Comparison of ENCODE assay signal across 13 cellular contexts in the genomic region with DNA sequence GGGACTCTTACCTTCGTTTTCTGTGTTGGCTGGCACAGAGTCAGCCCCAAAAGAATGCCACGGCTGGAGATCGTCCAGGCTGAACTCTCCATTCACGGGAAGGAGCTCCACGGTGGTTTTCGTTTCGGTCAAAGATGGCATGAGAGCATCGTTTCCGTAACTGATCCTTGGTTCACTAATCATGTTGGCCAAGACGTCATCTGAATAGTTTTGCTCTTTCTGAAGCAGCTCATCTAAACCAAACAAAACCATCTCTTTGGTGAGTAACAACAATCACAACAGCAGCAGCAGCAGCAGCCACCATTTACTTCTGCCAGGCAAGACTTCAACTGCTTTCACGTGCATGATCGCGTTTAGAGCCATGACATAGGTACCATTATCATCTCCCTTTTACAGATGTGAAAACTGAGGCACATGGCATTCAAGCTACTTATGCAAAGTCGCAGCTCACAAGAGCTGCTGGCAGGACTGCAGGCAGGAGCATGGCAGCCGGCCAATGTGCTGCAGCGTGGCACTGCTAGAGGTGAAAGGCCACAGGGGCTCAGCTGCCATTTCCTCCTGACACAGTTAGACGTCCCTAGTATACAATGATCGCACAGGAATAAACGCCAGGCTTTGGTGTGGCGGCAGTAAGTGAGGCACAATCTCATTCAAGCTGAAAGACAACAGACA.
DNase-seq lines count a peak whose midpoint lies in the region; ATAC-seq and TF ChIP-seq lines count a peak whose summit lies in the region.
"Had no signal": no experiment of that assay in that cellular context is flagged by ENCODE, and none has a peak within 500 bp of the region (broad histone marks: within the 10 kb centered on the region; RNA-seq: fewer than 3 reads in every experiment).

No MANE protein-coding gene starts in this region.

- in situ Hi-C loops in G401 (cut with HindIII; ENCODE audit: low sequenced_read_pairs), result no loop called here

- H3K4me3 ChIP-seq in SU-DHL-6 (ENCODE audit: insufficient read depth, low read length, poor library complexity, severe bottlenecking), result no peak overlapping the region

- H3K4me2 ChIP-seq in SU-DHL-6 (ENCODE audit: low read depth, low read length, poor library complexity, severe bottlenecking), result peak overlapping the region; percentile 36

- no peaks in the 10 kb centered on the region for H3K27me3 ChIP-seq in SU-DHL-6 (ENCODE audit: low read length)

- no peak for TF ChIP-seq POLR2A in GM18505 (IDR thresholded peaks at IDR 0.05; ENCODE audit: borderline replicate concordance, extremely low read depth, insufficient read depth, insufficient read length)

- no peak overlapping the region for H3K9ac ChIP-seq in SU-DHL-6 (ENCODE audit: low read length)

- no peaks in the 10 kb centered on the region for H3K9me2 ChIP-seq in SU-DHL-6 (replicated peaks; ENCODE audit: insufficient read depth, low read length)

- no peaks in the 10 kb centered on the region for H4K20me1 ChIP-seq in SU-DHL-6 (ENCODE audit: low read depth, low read length)

- no peaks in the 10 kb centered on the region for H3K36me3 ChIP-seq in SU-DHL-6 (ENCODE audit: low read length)

- H3F3A ChIP-seq in SU-DHL-6 (ENCODE audit: insufficient read depth), result no peaks in the 10 kb centered on the region

- no peaks in the 10 kb centered on the region for H3K79me2 ChIP-seq in SU-DHL-6 (ENCODE audit: insufficient read depth, low read length)

- no peaks in the 10 kb centered on the region for H3K9me3 ChIP-seq in SU-DHL-6 (ENCODE audit: insufficient read depth, low read length)

- peak overlapping the region; percentile 91 for H2AFZ ChIP-seq in SU-DHL-6 (ENCODE audit: low read depth, low read length, severe bottlenecking)

- no peak for ATAC-seq in GM18505 (IDR thresholded peaks at IDR 0.05; ENCODE audit: unreplicated experiment)

- TF ChIP-seq CTCF in SU-DHL-6 (IDR thresholded peaks at IDR 0.05; ENCODE audit: insufficient read depth, low read length, poor library complexity, severe bottlenecking), result no peak

- intact Hi-C loops in head of caudate nucleus (cut with DNase I), result no loop called here

- peak; percentile 67 for DNase-seq in G401 (ENCODE audit: low spot score)
- DNase-seq in head of caudate nucleus, result peak in 35 of 42 donors; percentile 21 to 82 (median 59)
- peak; percentile 78 for DNase-seq in pons (ENCODE audit: low spot score)
- no peak for DNase-seq in NCI-H2171 treated with DMSO at 0.1 percent for 48 hours (lab: John Stamatoyannopoulos, UW)
- no peak for DNase-seq in effector CD4-positive, alpha-beta T cell
- DNase-seq in mesenteric fat pad (ENCODE audit: low spot score), result no peak
- DNase-seq: activated CD4-positive, CD25-positive, alpha-beta regulatory T cell; AML-193; DMS79; NCI-H187 treated with DMSO at 0.1 percent for 48 hours; stimulated activated CD4-positive, alpha-beta T cell treated with anti-CD3 and anti-CD28 coated beads, Interleukin-12 subunit alpha, Interleukin-12 subunit beta, amount 100 ng/mL, for 4 hours had no signal

- 0 out of 2 replicates have a peak overlapping the region, but pooled peaks have one; percentile 11 for H3K27ac ChIP-seq in SU-DHL-6 (ENCODE audit: low read depth, low read length)

Comparison
In these comparisons a context has a peak if more than half of its experiments do, and no peak if none do; other contexts are left out.
1. DNase-seq: peak in G401 (single experiment), head of caudate nucleus (35 of 42) and pons (single experiment); none in NCI-H2171 treated with DMSO at 0.1 percent for 48 hours (single experiment), effector CD4-positive, alpha-beta T cell (single experiment) and mesenteric fat pad (single experiment).